Comparison of ENCODE assay signal across 14 cellular contexts in genomic region chr3:186986406-186986805, GRCh38. TPM values are rescaled to one million over a fixed set of nuclear protein-coding genes. Genes with fewer than 3 reads are reported as not detected.
DNase-seq lines count a peak whose midpoint lies in the region; ATAC-seq and TF ChIP-seq lines count a peak whose summit lies in the region.
"Had no signal": no experiment of that assay in that cellular context is flagged by ENCODE, and none has a peak within 500 bp of the region (broad histone marks: within the 10 kb centered on the region; RNA-seq: fewer than 3 reads in every experiment).

No MANE protein-coding gene starts in this region.

- H3K36me3 Mint-ChIP-seq in stimulated activated naive CD8-positive, alpha-beta T cell treated with anti-CD3 and anti-CD28 coated beads, Interleukin-15, Interleukin-2, amounts not matched to agents 100 ng/mL and 50 ng/mL, for 24 hours (ENCODE audit: low read depth): peaks cover 44% of the 10 kb centered on the region
- H3K36me3 Mint-ChIP-seq in T-cell: peaks cover 48% of the 10 kb centered on the region
- H3K36me3 Mint-ChIP-seq in activated T-helper 2 cell treated with anti-CD3 and anti-CD28 coated beads, Interferon-gamma antibody, Interleukin-2, Interleukin-4, amounts not matched to agents 10 μg/mL and 5 μg/mL and 100 μg/mL, durations not matched to agents 14 hours and 24 hours and 36 hours (ENCODE audit: low read depth): peaks cover 70% of the 10 kb centered on the region

- H3K36me3 ChIP-seq in lung (ENCODE audit: control insufficient read depth in 2 of 2, insufficient read depth in 2 of 2, low read length in 2 of 2) (no peaks in the 10 kb centered on the region), upper lobe of left lung (peaks cover 0 to 20% (median 0%) of the 10 kb centered on the region in 4 donors)

- H3K9me3 Mint-ChIP-seq in stimulated activated naive CD8-positive, alpha-beta T cell treated with anti-CD3 and anti-CD28 coated beads, Interleukin-15, Interleukin-2, amounts not matched to agents 100 ng/mL and 50 ng/mL, for 24 hours: no peaks in the 10 kb centered on the region
- peaks cover 0 to 4% of the 10 kb centered on the region in 2 donors for H3K9me3 Mint-ChIP-seq in stimulated activated naive CD8-positive, alpha-beta T cell treated with anti-CD3 and anti-CD28 coated beads, Interleukin-15, amount 100 ng/mL, for 72 hours
- H3K9me3 Mint-ChIP-seq in T-cell: no peaks in the 10 kb centered on the region
- H3K9me3 Mint-ChIP-seq in activated T-helper 2 cell treated with anti-CD3 and anti-CD28 coated beads, Interferon-gamma antibody, Interleukin-2, Interleukin-4, amounts not matched to agents 10 μg/mL and 5 μg/mL and 100 μg/mL, durations not matched to agents 14 hours and 24 hours and 36 hours: no peaks in the 10 kb centered on the region
- H3K9me3 Mint-ChIP-seq: activated CD8-positive, alpha-beta T cell treated with anti-CD3 and anti-CD28 coated beads for 36 hours; activated naive CD4-positive, alpha-beta T cell treated with anti-CD3 and anti-CD28 coated beads for 36 hours had no signal

- CTCF ChIA-PET in T-cell (lab: Charles Lee): interaction anchor here in 1 of 2 donors (0.5 kb wide), 1 partner anchor 17 kb away, joined by 3 read pairs; no protein-coding TSS in a partner anchor

- H3K27me3 ChIP-seq in lung (ENCODE audit: control insufficient read depth, insufficient read depth) (no peaks in the 10 kb centered on the region), upper lobe of left lung (no peaks in the 10 kb centered on the region)
- H3K27me3 ChIP-seq: hepatocyte had no signal

- H3K27ac Mint-ChIP-seq in stimulated activated naive CD8-positive, alpha-beta T cell treated with anti-CD3 and anti-CD28 coated beads, Interleukin-15, Interleukin-2, amounts not matched to agents 100 ng/mL and 50 ng/mL, for 24 hours: peak overlapping the region; percentile 24
- no peak overlapping the region for H3K27ac Mint-ChIP-seq in stimulated activated naive CD8-positive, alpha-beta T cell treated with anti-CD3 and anti-CD28 coated beads, Interleukin-15, amount 100 ng/mL, for 72 hours
- peak overlapping the region; percentile 50 to 59 for H3K27ac Mint-ChIP-seq in T-cell
- no peak overlapping the region for H3K27ac Mint-ChIP-seq in activated T-helper 2 cell treated with anti-CD3 and anti-CD28 coated beads, Interferon-gamma antibody, Interleukin-2, Interleukin-4, amounts not matched to agents 10 μg/mL and 5 μg/mL and 100 μg/mL, durations not matched to agents 14 hours and 24 hours and 36 hours
- H3K27ac Mint-ChIP-seq: activated CD8-positive, alpha-beta T cell treated with anti-CD3 and anti-CD28 coated beads for 36 hours; activated naive CD4-positive, alpha-beta T cell treated with anti-CD3 and anti-CD28 coated beads for 36 hours had no signal

- POLR2A ChIA-PET in T-cell (lab: Charles Lee): interaction anchor here in 1 of 2 donors (0.6 kb wide), 1 partner anchor 179 kb away, joined by 6 read pairs; no protein-coding TSS in a partner anchor

- no peak for TF ChIP-seq POLR2A in upper lobe of left lung (IDR thresholded peaks at IDR 0.05)

- H3K9me3 ChIP-seq in lung (ENCODE audit: control insufficient read depth in 2 of 2, insufficient read depth in 1 of 2, low read length in 1 of 2) (peaks cover 0 to 2% of the 10 kb centered on the region in 2 donors), upper lobe of left lung (no peaks in the 10 kb centered on the region)

- peak overlapping the region; percentile 2 for H3K4me3 Mint-ChIP-seq in stimulated activated naive CD8-positive, alpha-beta T cell treated with anti-CD3 and anti-CD28 coated beads, Interleukin-15, Interleukin-2, amounts not matched to agents 100 ng/mL and 50 ng/mL, for 24 hours
- H3K4me3 Mint-ChIP-seq in stimulated activated naive CD8-positive, alpha-beta T cell treated with anti-CD3 and anti-CD28 coated beads, Interleukin-15, amount 100 ng/mL, for 72 hours: no peak overlapping the region
- H3K4me3 Mint-ChIP-seq in T-cell: no peak overlapping the region
- H3K4me3 Mint-ChIP-seq in activated T-helper 2 cell treated with anti-CD3 and anti-CD28 coated beads, Interferon-gamma antibody, Interleukin-2, Interleukin-4, amounts not matched to agents 10 μg/mL and 5 μg/mL and 100 μg/mL, durations not matched to agents 14 hours and 24 hours and 36 hours (ENCODE audit: low read depth): no peak overlapping the region
- H3K4me3 Mint-ChIP-seq: activated CD8-positive, alpha-beta T cell treated with anti-CD3 and anti-CD28 coated beads for 36 hours; activated naive CD4-positive, alpha-beta T cell treated with anti-CD3 and anti-CD28 coated beads for 36 hours had no signal

- H3K27me3 Mint-ChIP-seq in stimulated activated naive CD8-positive, alpha-beta T cell treated with anti-CD3 and anti-CD28 coated beads, Interleukin-15, Interleukin-2, amounts not matched to agents 100 ng/mL and 50 ng/mL, for 24 hours: no peaks in the 10 kb centered on the region
- H3K27me3 Mint-ChIP-seq in stimulated activated naive CD8-positive, alpha-beta T cell treated with anti-CD3 and anti-CD28 coated beads, Interleukin-15, amount 100 ng/mL, for 72 hours: no peaks in the 10 kb centered on the region
- H3K27me3 Mint-ChIP-seq in T-cell: no peaks in the 10 kb centered on the region
- H3K27me3 Mint-ChIP-seq in activated T-helper 2 cell treated with anti-CD3 and anti-CD28 coated beads, Interferon-gamma antibody, Interleukin-2, Interleukin-4, amounts not matched to agents 10 μg/mL and 5 μg/mL and 100 μg/mL, durations not matched to agents 14 hours and 24 hours and 36 hours (ENCODE audit: low read depth): no peaks in the 10 kb centered on the region
- H3K27me3 Mint-ChIP-seq: activated CD8-positive, alpha-beta T cell treated with anti-CD3 and anti-CD28 coated beads for 36 hours had no signal

- H3K27ac ChIP-seq in lung (ENCODE audit: low read depth in 1 of 2, low read length in 1 of 2) (peak overlapping the region; percentile 50 to 56), upper lobe of left lung (peak overlapping the region in 2 of 4 donors; percentile 52 to 70)
- H3K27ac ChIP-seq: hepatocyte had no signal

- TF ChIP-seq CTCF in lung (IDR thresholded peaks at IDR 0.05; ENCODE audit: control extremely low read depth, extremely low read depth) (no peak), upper lobe of left lung (IDR thresholded peaks at IDR 0.05) (no peak)

- peaks cover 58% of the 10 kb centered on the region for H3K4me1 Mint-ChIP-seq in stimulated activated naive CD8-positive, alpha-beta T cell treated with anti-CD3 and anti-CD28 coated beads, Interleukin-15, Interleukin-2, amounts not matched to agents 100 ng/mL and 50 ng/mL, for 24 hours (ENCODE audit: low read depth)
- H3K4me1 Mint-ChIP-seq in stimulated activated naive CD8-positive, alpha-beta T cell treated with anti-CD3 and anti-CD28 coated beads, Interleukin-15, amount 100 ng/mL, for 72 hours: peaks cover 20% of the 10 kb centered on the region
- H3K4me1 Mint-ChIP-seq in T-cell: peaks cover 56 to 72% (median 62%) of the 10 kb centered on the region in 3 donors
- peaks cover 29% of the 10 kb centered on the region for H3K4me1 Mint-ChIP-seq in activated T-helper 2 cell treated with anti-CD3 and anti-CD28 coated beads, Interferon-gamma antibody, Interleukin-2, Interleukin-4, amounts not matched to agents 10 μg/mL and 5 μg/mL and 100 μg/mL, durations not matched to agents 14 hours and 24 hours and 36 hours (ENCODE audit: low read depth)

- WGBS in lung, 2 donors: 77 to 90% methylated on average over 8 of the region's 8 CpGs
- WGBS in upper lobe of left lung, 2 donors: 86% methylated on average over 8 of the region's 8 CpGs

- H3K4me3 ChIP-seq in lung (no peak overlapping the region), upper lobe of left lung (no peak overlapping the region)
- H3K4me3 ChIP-seq: hepatocyte had no signal

- DNase-seq in stimulated activated naive CD8-positive, alpha-beta T cell treated with anti-CD3 and anti-CD28 coated beads, Interleukin-15, amount 100 ng/mL, for 72 hours: no peak
- no peak for DNase-seq in T-cell
- no peak for DNase-seq in lung (ENCODE audit: low spot score)
- no peak for DNase-seq in upper lobe of left lung
- DNase-seq in activated T-helper 2 cell treated with anti-CD3 and anti-CD28 coated beads, Interferon-gamma antibody, Interleukin-2, Interleukin-4, amounts not matched to agents 10 μg/mL and 5 μg/mL and 100 μg/mL, durations not matched to agents 14 hours and 24 hours and 36 hours (ENCODE audit: low spot score): no peak
- DNase-seq: activated CD8-positive, alpha-beta T cell treated with anti-CD3 and anti-CD28 coated beads for 36 hours; activated naive CD4-positive, alpha-beta T cell treated with anti-CD3 and anti-CD28 coated beads for 36 hours; EL; mammary epithelial cell; T-helper 9 cell had no signal

- peaks cover 1 to 18% of the 10 kb centered on the region in 2 donors for H3K4me1 ChIP-seq in lung (ENCODE audit: control insufficient read depth in 2 of 2, insufficient read depth in 2 of 2, low read length in 2 of 2)
- peaks cover 0 to 7% (median 6%) of the 10 kb centered on the region in 4 donors for H3K4me1 ChIP-seq in upper lobe of left lung

- intact Hi-C loops in activated T-helper 2 cell treated with anti-CD3 and anti-CD28 coated beads, Interferon-gamma antibody, Interleukin-2, Interleukin-4, amounts not matched to agents 10 μg/mL and 5 μg/mL and 100 μg/mL, durations not matched to agents 14 hours and 24 hours and 36 hours (cut with micrococcal nuclease): no loop called here

- ATAC-seq in stimulated activated naive CD8-positive, alpha-beta T cell treated with anti-CD3 and anti-CD28 coated beads, Interleukin-15, amount 100 ng/mL, for 72 hours: no peak
- no peak for ATAC-seq in T-cell (replicated peaks in 1 of 4)
- ATAC-seq in lung (ENCODE audit: insufficient read depth, low FRiP score): no peak
- ATAC-seq in upper lobe of left lung (ENCODE audit: low FRiP score in 2 of 2): no peak
- no peak for ATAC-seq in GM21786 (IDR thresholded peaks at IDR 0.05; ENCODE audit: unreplicated experiment)
- no peak for ATAC-seq in GM21723 (IDR thresholded peaks at IDR 0.05; ENCODE audit: unreplicated experiment)
- ATAC-seq: activated CD8-positive, alpha-beta T cell treated with anti-CD3 and anti-CD28 coated beads for 36 hours had no signal

- TF ChIP-seq EP300 in upper lobe of left lung (IDR thresholded peaks at IDR 0.05): no peak

RNA-seq across cellular contexts. Expression of gene ST6GAL1, which starts 56.1 kb away (rescaled TPM):
- total RNA-seq in T-cell (100 to 1,000 TPM; 148 to 237 (median 212) TPM), lung (100 to 1,000 TPM in 1 of 2 donors, 10 to 100 TPM in 1; 89.5 to 113 TPM), upper lobe of left lung (100 to 1,000 TPM in 2 of 6 donors, 10 to 100 TPM in 4; 72.6 to 141 (median 93.3) TPM)
- 10 to 100 TPM; 15.1 to 31.4 TPM for polyA plus RNA-seq in lung
- total RNA-seq in activated T-helper 2 cell treated with anti-CD3 and anti-CD28 coated beads, Interferon-gamma antibody, Interleukin-2, Interleukin-4, amounts not matched to agents 10 μg/mL and 5 μg/mL and 100 μg/mL, durations not matched to agents 14 hours and 24 hours and 36 hours: 78.1 and 85.9 TPM in 2 replicates

Comparison
In these comparisons a context has a peak if more than half of its experiments do, and no peak if none do; other contexts are left out.
1. H3K27ac Mint-ChIP-seq: peak in stimulated activated naive CD8-positive, alpha-beta T cell treated with anti-CD3 and anti-CD28 coated beads, Interleukin-15, Interleukin-2, amounts not matched to agents 100 ng/mL and 50 ng/mL, for 24 hours (single experiment) and T-cell (2 of 2); none in stimulated activated naive CD8-positive, alpha-beta T cell treated with anti-CD3 and anti-CD28 coated beads, Interleukin-15, amount 100 ng/mL, for 72 hours (0 of 2) and activated T-helper 2 cell treated with anti-CD3 and anti-CD28 coated beads, Interferon-gamma antibody, Interleukin-2, Interleukin-4, amounts not matched to agents 10 μg/mL and 5 μg/mL and 100 μg/mL, durations not matched to agents 14 hours and 24 hours and 36 hours (single experiment).